In genomic region chr1:51296379-51297357, GRCh38 we compare ENCODE assay signal across 1 cellular context.
TF ChIP-seq lines count a peak whose summit lies in the region.

No MANE protein-coding gene starts in this region.

TF ChIP-seq in HepG2, 621 proteins besides CTCF, POLR2A, EP300 and RAD21 (continued from another document and continues in another):
- TF ChIP-seq ZNF556 (CRISPR knock-in tag; IDR thresholded peaks at IDR 0.05; ENCODE audit: borderline replicate concordance): 0 out of 2 replicates have a peak, but pooled peaks have one; percentile 18
- TF ChIP-seq ELF3 (CRISPR knock-in tag; IDR thresholded peaks at IDR 0.05): peak; percentile 67
- TF ChIP-seq, protein P1, sequence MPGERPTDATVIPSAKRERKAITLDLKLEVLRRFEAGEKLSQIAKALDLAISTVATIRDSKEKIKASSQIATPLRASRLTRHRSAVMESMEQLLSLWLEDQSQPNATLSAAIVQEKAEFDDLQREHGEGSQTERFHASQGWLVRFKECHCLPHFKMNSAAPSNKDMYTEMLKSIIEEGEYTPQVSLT (CRISPR knock-in tag; IDR thresholded peaks at IDR 0.05; ENCODE audit: borderline replicate concordance, low read depth): no peak
- TF ChIP-seq, protein P2, sequence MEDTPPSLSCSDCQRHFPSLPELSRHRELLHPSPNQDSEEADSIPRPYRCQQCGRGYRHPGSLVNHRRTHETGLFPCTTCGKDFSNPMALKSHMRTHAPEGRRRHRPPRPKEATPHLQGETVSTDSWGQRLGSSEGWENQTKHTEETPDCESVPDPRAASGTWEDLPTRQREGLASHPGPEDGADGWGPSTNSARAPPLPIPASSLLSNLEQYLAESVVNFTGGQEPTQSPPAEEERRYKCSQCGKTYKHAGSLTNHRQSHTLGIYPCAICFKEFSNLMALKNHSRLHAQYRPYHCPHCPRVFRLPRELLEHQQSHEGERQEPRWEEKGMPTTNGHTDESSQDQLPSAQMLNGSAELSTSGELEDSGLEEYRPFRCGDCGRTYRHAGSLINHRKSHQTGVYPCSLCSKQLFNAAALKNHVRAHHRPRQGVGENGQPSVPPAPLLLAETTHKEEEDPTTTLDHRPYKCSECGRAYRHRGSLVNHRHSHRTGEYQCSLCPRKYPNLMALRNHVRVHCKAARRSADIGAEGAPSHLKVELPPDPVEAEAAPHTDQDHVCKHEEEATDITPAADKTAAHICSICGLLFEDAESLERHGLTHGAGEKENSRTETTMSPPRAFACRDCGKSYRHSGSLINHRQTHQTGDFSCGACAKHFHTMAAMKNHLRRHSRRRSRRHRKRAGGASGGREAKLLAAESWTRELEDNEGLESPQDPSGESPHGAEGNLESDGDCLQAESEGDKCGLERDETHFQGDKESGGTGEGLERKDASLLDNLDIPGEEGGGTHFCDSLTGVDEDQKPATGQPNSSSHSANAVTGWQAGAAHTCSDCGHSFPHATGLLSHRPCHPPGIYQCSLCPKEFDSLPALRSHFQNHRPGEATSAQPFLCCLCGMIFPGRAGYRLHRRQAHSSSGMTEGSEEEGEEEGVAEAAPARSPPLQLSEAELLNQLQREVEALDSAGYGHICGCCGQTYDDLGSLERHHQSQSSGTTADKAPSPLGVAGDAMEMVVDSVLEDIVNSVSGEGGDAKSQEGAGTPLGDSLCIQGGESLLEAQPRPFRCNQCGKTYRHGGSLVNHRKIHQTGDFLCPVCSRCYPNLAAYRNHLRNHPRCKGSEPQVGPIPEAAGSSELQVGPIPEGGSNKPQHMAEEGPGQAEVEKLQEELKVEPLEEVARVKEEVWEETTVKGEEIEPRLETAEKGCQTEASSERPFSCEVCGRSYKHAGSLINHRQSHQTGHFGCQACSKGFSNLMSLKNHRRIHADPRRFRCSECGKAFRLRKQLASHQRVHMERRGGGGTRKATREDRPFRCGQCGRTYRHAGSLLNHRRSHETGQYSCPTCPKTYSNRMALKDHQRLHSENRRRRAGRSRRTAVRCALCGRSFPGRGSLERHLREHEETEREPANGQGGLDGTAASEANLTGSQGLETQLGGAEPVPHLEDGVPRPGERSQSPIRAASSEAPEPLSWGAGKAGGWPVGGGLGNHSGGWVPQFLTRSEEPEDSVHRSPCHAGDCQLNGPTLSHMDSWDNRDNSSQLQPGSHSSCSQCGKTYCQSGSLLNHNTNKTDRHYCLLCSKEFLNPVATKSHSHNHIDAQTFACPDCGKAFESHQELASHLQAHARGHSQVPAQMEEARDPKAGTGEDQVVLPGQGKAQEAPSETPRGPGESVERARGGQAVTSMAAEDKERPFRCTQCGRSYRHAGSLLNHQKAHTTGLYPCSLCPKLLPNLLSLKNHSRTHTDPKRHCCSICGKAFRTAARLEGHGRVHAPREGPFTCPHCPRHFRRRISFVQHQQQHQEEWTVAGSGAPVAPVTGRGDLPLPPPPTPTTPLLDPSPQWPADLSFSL (CRISPR knock-in tag; IDR thresholded peaks at IDR 0.05): no peak
- peak; percentile 24; the same call in 1 of the 2 replicates for TF ChIP-seq SP4 (CRISPR knock-in tag; IDR thresholded peaks at IDR 0.05)
- no peak for TF ChIP-seq ZSCAN9 (CRISPR knock-in tag; IDR thresholded peaks at IDR 0.05; ENCODE audit: borderline replicate concordance)
- TF ChIP-seq NPAS2 (CRISPR knock-in tag; IDR thresholded peaks at IDR 0.05; ENCODE audit: borderline replicate concordance): no peak
- TF ChIP-seq CREB3 (CRISPR knock-in tag; IDR thresholded peaks at IDR 0.05): no peak
- TF ChIP-seq FOXK1 (CRISPR knock-in tag; IDR thresholded peaks at IDR 0.05; ENCODE audit: borderline replicate concordance, low read depth): peak; percentile 44; the same call in 1 of the 2 replicates
- TF ChIP-seq ZNF772 (CRISPR knock-in tag; IDR thresholded peaks at IDR 0.05): no peak
- no peak for TF ChIP-seq ZNF747 (CRISPR knock-in tag; IDR thresholded peaks at IDR 0.05; ENCODE audit: borderline replicate concordance)
- no peak for TF ChIP-seq RFX3 (CRISPR knock-in tag; IDR thresholded peaks at IDR 0.05)
- no peak for TF ChIP-seq RARG (CRISPR knock-in tag; IDR thresholded peaks at IDR 0.05; ENCODE audit: low read depth)
- peak; percentile 59; the same call in 1 of the 2 replicates for TF ChIP-seq ZNF788 (CRISPR knock-in tag; IDR thresholded peaks at IDR 0.05; ENCODE audit: borderline replicate concordance)
- TF ChIP-seq HNRNPL (IDR thresholded peaks at IDR 0.05; ENCODE audit: low read depth, low read length): 0 out of 2 replicates have a peak, but pooled peaks have one; percentile 31
- TF ChIP-seq ZNF780A (CRISPR knock-in tag; IDR thresholded peaks at IDR 0.05): no peak
- no peak for TF ChIP-seq ZFY (CRISPR knock-in tag; IDR thresholded peaks at IDR 0.05)
- TF ChIP-seq ZNF501 (CRISPR knock-in tag; IDR thresholded peaks at IDR 0.05): peak; percentile 30; the same call in 1 of the 2 replicates
- TF ChIP-seq ZFP1 (CRISPR knock-in tag; IDR thresholded peaks at IDR 0.05): no peak
- no peak for TF ChIP-seq ZNF589 (CRISPR knock-in tag; conservative IDR thresholded peaks at IDR 0.05)
- no peak for TF ChIP-seq ZFP37 (CRISPR knock-in tag; IDR thresholded peaks at IDR 0.05; ENCODE audit: borderline replicate concordance)
- TF ChIP-seq PHB2 (IDR thresholded peaks at IDR 0.05; ENCODE audit: partially characterized antibody): no peak
- no peak for TF ChIP-seq PLRG1 (conservative IDR thresholded peaks at IDR 0.05)
- TF ChIP-seq NFAT5 (CRISPR knock-in tag; IDR thresholded peaks at IDR 0.05): no peak
- no peak for TF ChIP-seq RAD51 (IDR thresholded peaks at IDR 0.05; ENCODE audit: borderline replicate concordance)
- TF ChIP-seq SOX6 (IDR thresholded peaks at IDR 0.05): no peak
- TF ChIP-seq SOX6 (CRISPR knock-in tag; IDR thresholded peaks at IDR 0.05): peak; percentile 32; the same call in 1 of the 2 replicates
- TF ChIP-seq HCFC1 (IDR thresholded peaks at IDR 0.05; ENCODE audit: low read depth, low read length): no peak
- 0 out of 2 replicates have a peak, but pooled peaks have one; percentile 32 for TF ChIP-seq DRAP1 (CRISPR knock-in tag; IDR thresholded peaks at IDR 0.05)
- TF ChIP-seq BCL6 (CRISPR knock-in tag; IDR thresholded peaks at IDR 0.05): peak; percentile 7; the same call in 1 of the 2 replicates
- peak; percentile 47; the same call in 1 of the 2 replicates for TF ChIP-seq ZNF331 (CRISPR knock-in tag; IDR thresholded peaks at IDR 0.05)
- no peak for TF ChIP-seq SMAD9 (CRISPR knock-in tag; IDR thresholded peaks at IDR 0.05)
- no peak for TF ChIP-seq ZNF598 (CRISPR knock-in tag; IDR thresholded peaks at IDR 0.05; ENCODE audit: borderline replicate concordance)
- TF ChIP-seq TEAD2 (CRISPR knock-in tag; IDR thresholded peaks at IDR 0.05): no peak
- no peak for TF ChIP-seq HHEX (CRISPR knock-in tag; IDR thresholded peaks at IDR 0.05)
- TF ChIP-seq CHCHD3 (CRISPR knock-in tag; IDR thresholded peaks at IDR 0.05): no peak
- no peak for TF ChIP-seq HNF4G (IDR thresholded peaks at IDR 0.05; ENCODE audit: borderline replicate concordance, low read depth, low read length)
- TF ChIP-seq HNF4G (CRISPR knock-in tag; IDR thresholded peaks at IDR 0.05; ENCODE audit: borderline replicate concordance, low read depth): no peak
- TF ChIP-seq HMGXB4 (CRISPR knock-in tag; IDR thresholded peaks at IDR 0.05; ENCODE audit: borderline replicate concordance in 1 of 2, low read depth in 1 of 2): peak; percentile 40 to 63; a peak in 3 of 4 replicates
- TF ChIP-seq NCOA2 (CRISPR knock-in tag; IDR thresholded peaks at IDR 0.05): no peak
- peak; percentile 44; the same call in 1 of the 2 replicates for TF ChIP-seq TFDP1 (CRISPR knock-in tag; IDR thresholded peaks at IDR 0.05; ENCODE audit: borderline replicate concordance)
- TF ChIP-seq, protein P3, sequence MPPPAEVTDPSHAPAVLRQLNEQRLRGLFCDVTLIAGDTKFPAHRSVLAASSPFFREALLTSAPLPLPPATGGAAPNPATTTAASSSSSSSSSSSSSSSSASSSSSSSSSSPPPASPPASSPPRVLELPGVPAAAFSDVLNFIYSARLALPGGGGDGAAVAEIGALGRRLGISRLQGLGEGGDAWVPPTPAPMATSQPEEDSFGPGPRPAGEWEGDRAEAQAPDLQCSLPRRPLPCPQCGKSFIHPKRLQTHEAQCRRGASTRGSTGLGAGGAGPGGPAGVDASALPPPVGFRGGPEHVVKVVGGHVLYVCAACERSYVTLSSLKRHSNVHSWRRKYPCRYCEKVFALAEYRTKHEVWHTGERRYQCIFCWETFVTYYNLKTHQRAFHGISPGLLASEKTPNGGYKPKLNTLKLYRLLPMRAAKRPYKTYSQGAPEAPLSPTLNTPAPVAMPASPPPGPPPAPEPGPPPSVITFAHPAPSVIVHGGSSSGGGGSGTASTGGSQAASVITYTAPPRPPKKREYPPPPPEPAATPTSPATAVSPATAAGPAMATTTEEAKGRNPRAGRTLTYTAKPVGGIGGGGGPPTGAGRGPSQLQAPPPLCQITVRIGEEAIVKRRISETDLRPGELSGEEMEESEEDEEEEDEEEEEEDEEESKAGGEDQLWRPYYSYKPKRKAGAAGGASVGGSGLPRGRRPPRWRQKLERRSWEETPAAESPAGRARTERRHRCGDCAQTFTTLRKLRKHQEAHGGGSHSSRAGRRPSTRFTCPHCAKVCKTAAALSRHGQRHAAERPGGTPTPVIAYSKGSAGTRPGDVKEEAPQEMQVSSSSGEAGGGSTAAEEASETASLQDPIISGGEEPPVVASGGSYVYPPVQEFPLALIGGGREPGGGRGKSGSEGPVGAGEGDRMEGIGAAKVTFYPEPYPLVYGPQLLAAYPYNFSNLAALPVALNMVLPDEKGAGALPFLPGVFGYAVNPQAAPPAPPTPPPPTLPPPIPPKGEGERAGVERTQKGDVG (CRISPR knock-in tag; IDR thresholded peaks at IDR 0.05; ENCODE audit: borderline replicate concordance): no peak
- TF ChIP-seq RXRB (CRISPR knock-in tag; IDR thresholded peaks at IDR 0.05; ENCODE audit: borderline replicate concordance): peak; percentile 41
- TF ChIP-seq HNF4A (CRISPR knock-in tag; IDR thresholded peaks at IDR 0.05): 0 out of 2 replicates have a peak, but pooled peaks have one; percentile 7
- no peak for TF ChIP-seq RARA (CRISPR knock-in tag; IDR thresholded peaks at IDR 0.05)
- TF ChIP-seq HOXA9 (CRISPR knock-in tag; IDR thresholded peaks at IDR 0.05; ENCODE audit: borderline replicate concordance): no peak
